Comparison of ENCODE assay signal across 17 cellular contexts in genomic region chr7:28986028-28986427, GRCh38. TPM values are rescaled to one million over a fixed set of nuclear protein-coding genes. Genes with fewer than 3 reads are reported as not detected.
DNase-seq lines count a peak whose midpoint lies in the region; FAIRE-seq and TF ChIP-seq lines count a peak whose summit lies in the region.
"Had no signal": no experiment of that assay in that cellular context is flagged by ENCODE, and none has a peak within 500 bp of the region (broad histone marks: within the 10 kb centered on the region; RNA-seq: fewer than 3 reads in every experiment).

No MANE protein-coding gene starts in this region.

- H3K79me2 ChIP-seq in PC-9 (ENCODE audit: low read depth) = no peaks in the 10 kb centered on the region

- H3F3A ChIP-seq in PC-9 (ENCODE audit: insufficient read depth, low read depth) = no peaks in the 10 kb centered on the region

- in situ Hi-C loops in KBM-7 (cut with MboI; ENCODE audit: low pct_unique_long_range_greater_than_20kb, low sequenced_read_pairs) = no loop called here

- H3K27ac ChIP-seq in BLaER1 treated with 17β-estradiol and CSF1 and Interleukin-3, amounts not matched to agents 10 nM and 100 nM = peak overlapping the region in 6 of 11 experiments; percentile 10 to 66 (median 38); a peak in 7 of 22 replicates
- H3K27ac ChIP-seq in ascending aorta = peak overlapping the region; percentile 21 to 39
- H3K27ac ChIP-seq in kidney (ENCODE audit: low read depth in 2 of 2, low read length in 2 of 2) = no peak overlapping the region
- peak overlapping the region; percentile 31 to 61 (median 36) for H3K27ac ChIP-seq in sigmoid colon
- H3K27ac ChIP-seq in PC-9 = no peak overlapping the region
- H3K27ac ChIP-seq: VCaP had no signal

- no peaks in the 10 kb centered on the region for H3K27me3 ChIP-seq in BLaER1 treated with 17β-estradiol and CSF1 and Interleukin-3, amounts not matched to agents 10 nM and 100 nM
- no peaks in the 10 kb centered on the region for H3K27me3 ChIP-seq in ascending aorta
- no peaks in the 10 kb centered on the region for H3K27me3 ChIP-seq in sigmoid colon
- H3K27me3 ChIP-seq in MG63 = no peaks in the 10 kb centered on the region; the same call in 1 of the 2 replicates
- no peaks in the 10 kb centered on the region for H3K27me3 ChIP-seq in PC-9 (ENCODE audit: insufficient read depth, low read depth)

- peaks cover 0 to 31% (median 0%) of the 10 kb centered on the region in 11 experiments; a peak in 7 of 22 replicates for H3K9me3 ChIP-seq in BLaER1 treated with 17β-estradiol and CSF1 and Interleukin-3, amounts not matched to agents 10 nM and 100 nM (replicated peaks in 1 of 11)
- H3K9me3 ChIP-seq in ascending aorta (no peaks in the 10 kb centered on the region), kidney (ENCODE audit: control insufficient read depth in 1 of 2, low read length in 2 of 2) (no peaks in the 10 kb centered on the region), sigmoid colon (no peaks in the 10 kb centered on the region), MG63 (no peaks in the 10 kb centered on the region), PC-9 (ENCODE audit: insufficient read depth, low read depth) (peaks cover 11% of the 10 kb centered on the region; the same call in 1 of the 2 replicates)

- H3K9me2 ChIP-seq in PC-9 (ENCODE audit: insufficient read depth) = no peaks in the 10 kb centered on the region

- TF ChIP-seq EP300 in sigmoid colon (IDR thresholded peaks at IDR 0.05) = no peak

- TF ChIP-seq POLR2A in sigmoid colon (IDR thresholded peaks at IDR 0.05) = no peak

- WGBS in sigmoid colon, 2 donors = 84 to 85% methylated on average over 5 of the region's 5 CpGs

- no peaks in the 10 kb centered on the region for H3K36me3 ChIP-seq in BLaER1 treated with 17β-estradiol and CSF1 and Interleukin-3, amounts not matched to agents 10 nM and 100 nM
- H3K36me3 ChIP-seq in ascending aorta (no peaks in the 10 kb centered on the region), kidney (ENCODE audit: control insufficient read depth in 1 of 2, insufficient read depth in 2 of 2, low read length in 2 of 2) (no peaks in the 10 kb centered on the region), sigmoid colon (no peaks in the 10 kb centered on the region), MG63 (no peaks in the 10 kb centered on the region), PC-9 (ENCODE audit: low read depth) (no peaks in the 10 kb centered on the region)

- no peak overlapping the region for H3K4me3 ChIP-seq in BLaER1 treated with 17β-estradiol and CSF1 and Interleukin-3, amounts not matched to agents 10 nM and 100 nM
- H3K4me3 ChIP-seq in ascending aorta (no peak overlapping the region), kidney (ENCODE audit: low read length in 2 of 2) (no peak overlapping the region), sigmoid colon (no peak overlapping the region), MG63 (no peak overlapping the region), PC-9 (no peak overlapping the region)

- intact Hi-C loops in ascending aorta (cut with DNase I) = no loop called here
- intact Hi-C loops in kidney (cut with DNase I) = no loop called here
- intact Hi-C loops in sigmoid colon (cut with DNase I) = no loop called here
- intact Hi-C loops in PC-9 (cut with micrococcal nuclease; ENCODE audit: unreplicated experiment) = no loop called here

- 0 out of 22 replicates have a peak overlapping the region, but pooled peaks of 1 of the 11 experiments have one; percentile 11 for H3K9ac ChIP-seq in BLaER1 treated with 17β-estradiol and CSF1 and Interleukin-3, amounts not matched to agents 10 nM and 100 nM
- no peak overlapping the region for H3K9ac ChIP-seq in kidney (ENCODE audit: low read length in 2 of 2)

- no TSS peak for BruUV-seq in PC-9 (replicated peaks; lab: Mats Ljungman, UMichigan)

- H4K20me1 ChIP-seq in BLaER1 treated with 17β-estradiol and CSF1 and Interleukin-3, amounts not matched to agents 10 nM and 100 nM = no peaks in the 10 kb centered on the region
- H4K20me1 ChIP-seq in PC-9 (ENCODE audit: insufficient read depth) = no peaks in the 10 kb centered on the region

- CTCF ChIA-PET in PC-9 (lab: Charles Lee) = no interaction called here

- POLR2A ChIA-PET in PC-9 (lab: Charles Lee; ENCODE audit: unreplicated experiment) = no interaction called here

- no peak for FAIRE-seq in kidney (lab: Jason Lieb, UNC)

- no peak for DNase-seq in ascending aorta (ENCODE audit: low spot score in 2 of 2)
- peak; percentile 69 for DNase-seq in kidney
- DNase-seq in sigmoid colon = no peak
- DNase-seq in MG63 = no peak
- no peak for DNase-seq in PC-9
- DNase-seq in KBM-7 = no peak
- DNase-seq in inferior parietal cortex (ENCODE audit: extremely low spot score) = no peak
- DNase-seq: activated CD8-positive, alpha-beta memory T cell treated with anti-CD3 and anti-CD28 coated beads for 24 hours; amniotic stem cell; GDM1; Kasumi-1; NCI-H1694; NCI-H524 treated with DMSO at 0.1 percent for 48 hours; stimulated activated CD4-positive, alpha-beta T cell treated with anti-CD3 and anti-CD28 coated beads, Interleukin-12 subunit alpha, Interleukin-12 subunit beta, amount 100 ng/mL, for 4 hours; stimulated activated naive CD8-positive, alpha-beta T cell treated with anti-CD3 and anti-CD28 coated beads, Interleukin-15, amount 100 ng/mL, for 72 hours had no signal

- H2AFZ ChIP-seq in PC-9 = no peak overlapping the region

- TF ChIP-seq CTCF in ascending aorta (IDR thresholded peaks at IDR 0.05) (no peak), kidney (IDR thresholded peaks at IDR 0.05; ENCODE audit: borderline replicate concordance, extremely low read depth, insufficient read depth) (no peak), sigmoid colon (IDR thresholded peaks at IDR 0.05) (no peak), PC-9 (conservative IDR thresholded peaks at IDR 0.05) (no peak)

- peak overlapping the region in 6 of 11 experiments; percentile 26 to 73 (median 62); a peak in 10 of 22 replicates for H3K4me2 ChIP-seq in BLaER1 treated with 17β-estradiol and CSF1 and Interleukin-3, amounts not matched to agents 10 nM and 100 nM
- no peak overlapping the region for H3K4me2 ChIP-seq in PC-9

- H3K4me1 ChIP-seq in BLaER1 treated with 17β-estradiol and CSF1 and Interleukin-3, amounts not matched to agents 10 nM and 100 nM = peaks cover 4 to 41% (median 18%) of the 10 kb centered on the region in 10 experiments; a peak in 15 of 20 replicates
- peaks cover 0 to 5% of the 10 kb centered on the region in 2 donors for H3K4me1 ChIP-seq in ascending aorta
- peaks cover 3 to 12% of the 10 kb centered on the region in 2 donors for H3K4me1 ChIP-seq in kidney (ENCODE audit: control insufficient read depth in 1 of 2, insufficient read depth in 1 of 2, low read depth in 1 of 2, low read length in 2 of 2)
- H3K4me1 ChIP-seq in sigmoid colon = peaks cover 0 to 13% (median 9%) of the 10 kb centered on the region in 4 donors
- H3K4me1 ChIP-seq in PC-9 (replicated peaks; ENCODE audit: insufficient read depth) = peaks cover 23% of the 10 kb centered on the region

RNA-seq across cellular contexts. Expression of gene TRIL, which starts 27.9 kb away (rescaled TPM):
- total RNA-seq in ascending aorta (13.5 TPM), kidney (6.1 TPM), sigmoid colon (1 to 10 TPM; 1.5 to 7.5 (median 4.1) TPM), PC-9 (2021) (not detected in 2 replicates)
- polyA plus RNA-seq in kidney (ENCODE audit: insufficient read depth, low read depth, low replicate concordance) (4.2 TPM), sigmoid colon (under 1 TPM in 1 of 3 donors, not detected in 2; 0.66 TPM)
- total RNA-seq in MG63 (2014; rRNA removed; shearing (Covaris generic); ENCODE audit: low replicate concordance) = 0.03 TPM in 1 of 2 replicates, not detected in the other

Comparison
In these comparisons a context has a peak if more than half of its experiments do, and no peak if none do; other contexts are left out.
1. H3K27ac ChIP-seq: peak in BLaER1 treated with 17β-estradiol and CSF1 and Interleukin-3, amounts not matched to agents 10 nM and 100 nM (6 of 11), ascending aorta (2 of 2) and sigmoid colon (4 of 4); none in kidney (0 of 2) and PC-9 (single experiment).